18 cellular contexts compared by ENCODE assay signal in the genomic region with DNA sequence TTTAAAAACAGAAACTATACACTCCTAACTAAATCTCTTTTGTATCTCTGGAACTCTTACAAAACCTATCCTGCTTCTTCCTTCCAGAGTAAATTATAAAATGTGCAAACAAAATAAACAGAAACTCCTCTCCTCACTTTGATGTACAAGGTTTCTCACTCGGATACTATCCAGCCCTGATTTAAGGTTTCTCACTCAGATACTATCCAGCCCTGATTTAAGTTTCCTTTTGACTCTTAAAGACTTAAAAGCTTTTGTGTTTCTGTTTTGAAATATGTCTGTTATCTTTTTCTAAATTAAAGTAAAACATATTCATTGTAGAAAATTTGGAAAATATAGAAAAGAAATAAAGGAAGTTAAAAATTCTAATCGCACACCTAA.
"Had no signal": no experiment of that assay in that cellular context is flagged by ENCODE, and none has a peak within 500 bp of the region (broad histone marks: within the 10 kb centered on the region; RNA-seq: fewer than 3 reads in every experiment).

No MANE protein-coding gene starts in this region.

- ATAC-seq: gastrocnemius medialis, heart left ventricle had no signal

- H3K4me3 Mint-ChIP-seq: dendritic cell treated with granulocyte-macrophage colony-stimulating factor and Interleukin-4, amounts not matched to agents 40 ng/mL and 50 ng/mL, for 4 days; immature natural killer cell; natural killer cell; stimulated activated naive B cell treated with anti-CD40 and anti-IgM and Interleukin-4, amounts not matched to agents 10 μg/mL and 1 μg/mL and 100 μg/mL, for 72 hours; T-helper 2 cell treated with Interferon-gamma antibody and Interleukin-4, amounts not matched to agents 5 μg/mL and 100 μg/mL, for 36 hours had no signal

- H3K27ac Mint-ChIP-seq: dendritic cell treated with granulocyte-macrophage colony-stimulating factor and Interleukin-4, amounts not matched to agents 40 ng/mL and 50 ng/mL, for 4 days; immature natural killer cell; natural killer cell; stimulated activated naive B cell treated with anti-CD40 and anti-IgM and Interleukin-4, amounts not matched to agents 10 μg/mL and 1 μg/mL and 100 μg/mL, for 72 hours; T-helper 2 cell treated with Interferon-gamma antibody and Interleukin-4, amounts not matched to agents 5 μg/mL and 100 μg/mL, for 36 hours had no signal

- H3K4me1 Mint-ChIP-seq: immature natural killer cell; natural killer cell; stimulated activated naive B cell treated with anti-CD40 and anti-IgM and Interleukin-4, amounts not matched to agents 10 μg/mL and 1 μg/mL and 100 μg/mL, for 72 hours had no signal

- DNase-seq: activated CD4-positive, CD25-positive, alpha-beta regulatory T cell treated with anti-CD3 and anti-CD28 coated beads, Interleukin-2, amount 50 U/mL, for 72 hours; activated naive CD4-positive, alpha-beta T cell treated with Interleukin-2 at 50 U/mL for 16 hours; effector memory CD4-positive, alpha-beta T cell; gastrocnemius medialis; heart left ventricle; natural killer cell; stimulated activated CD4-positive, alpha-beta T cell treated with anti-CD3 and anti-CD28 coated beads, Interleukin-4, amount 100 ng/mL, for 1 hour; stimulated activated naive B cell treated with anti-CD40 and anti-IgM and Interleukin-4, amounts not matched to agents 10 μg/mL and 1 μg/mL and 100 μg/mL, for 72 hours; substantia nigra; uterus had no signal

- H3K27me3 Mint-ChIP-seq: dendritic cell treated with granulocyte-macrophage colony-stimulating factor and Interleukin-4, amounts not matched to agents 40 ng/mL and 50 ng/mL, for 4 days had no signal

- H3K9me3 Mint-ChIP-seq: dendritic cell treated with granulocyte-macrophage colony-stimulating factor and Interleukin-4, amounts not matched to agents 40 ng/mL and 50 ng/mL, for 4 days; immature natural killer cell; natural killer cell; stimulated activated naive B cell treated with anti-CD40 and anti-IgM and Interleukin-4, amounts not matched to agents 10 μg/mL and 1 μg/mL and 100 μg/mL, for 72 hours; T-helper 2 cell treated with Interferon-gamma antibody and Interleukin-4, amounts not matched to agents 5 μg/mL and 100 μg/mL, for 36 hours had no signal

- H3K36me3 Mint-ChIP-seq: immature natural killer cell; natural killer cell; stimulated activated naive B cell treated with anti-CD40 and anti-IgM and Interleukin-4, amounts not matched to agents 10 μg/mL and 1 μg/mL and 100 μg/mL, for 72 hours had no signal

- H3K27ac ChIP-seq: epithelial cell of prostate, gastrocnemius medialis, heart left ventricle, neutrophil, right atrium auricular region, skin epidermis, tibial nerve, uterus had no signal

- H3K4me3 ChIP-seq: gastrocnemius medialis, heart left ventricle, right atrium auricular region, skin epidermis, tibial nerve, uterus had no signal

- H3K9me3 ChIP-seq: gastrocnemius medialis, neutrophil, right atrium auricular region, tibial nerve, uterus had no signal

- H3K27me3 ChIP-seq: gastrocnemius medialis, neutrophil, right atrium auricular region, tibial nerve, uterus had no signal
